In genomic region chr4:168615294-168615693, GRCh38 we compare ENCODE assay signal across 12 cellular contexts.
DNase-seq lines count a peak whose midpoint lies in the region; TF ChIP-seq lines count a peak whose summit lies in the region.
"Had no signal": no experiment of that assay in that cellular context is flagged by ENCODE, and none has a peak within 500 bp of the region (broad histone marks: within the 10 kb centered on the region; RNA-seq: fewer than 3 reads in every experiment).

No MANE protein-coding gene starts in this region.

- H3K18ac ChIP-seq in mesendoderm (ENCODE audit: low read length), result peak overlapping the region; percentile 84

- WGBS in mesendoderm (ENCODE audit: extremely low coverage, insufficient coverage, low lambda C conversion rate), result no CpG with 5 or more reads among the region's 4 CpGs

- no peak overlapping the region for H3K56ac ChIP-seq in mesendoderm (ENCODE audit: low read length)

- no peak overlapping the region for H3K23ac ChIP-seq in mesendoderm (ENCODE audit: low read length)

- H3K4me1 ChIP-seq in HUES48 (ENCODE audit: control insufficient read depth, insufficient read depth, low read length) (peaks cover 21% of the 10 kb centered on the region), mesendoderm (ENCODE audit: control insufficient read depth, low read depth, low read length) (peaks cover 4% of the 10 kb centered on the region)
- H3K4me1 ChIP-seq: BE2C, upper lobe of left lung had no signal

- H3K27me3 ChIP-seq in HUES48 (ENCODE audit: control insufficient read depth, insufficient read depth, low read length), result no peaks in the 10 kb centered on the region
- no peaks in the 10 kb centered on the region for H3K27me3 ChIP-seq in brain microvascular endothelial cell (replicated peaks)
- no peaks in the 10 kb centered on the region for H3K27me3 ChIP-seq in mesendoderm (ENCODE audit: insufficient read depth, low read length, poor library complexity)
- H3K27me3 ChIP-seq: BE2C, upper lobe of left lung had no signal

- no peak for TF ChIP-seq CTCF in brain microvascular endothelial cell (IDR thresholded peaks at IDR 0.05; ENCODE audit: low read depth, low read length, missing control alignments)

- H3K4ac ChIP-seq in mesendoderm (ENCODE audit: low read depth, low read length), result no peak overlapping the region

- no peak overlapping the region for H2BK15ac ChIP-seq in mesendoderm (replicated peaks; ENCODE audit: low read depth)

- no peak overlapping the region for H2AK5ac ChIP-seq in mesendoderm (ENCODE audit: low read length)

- H3K36me3 ChIP-seq in HUES48 (ENCODE audit: control insufficient read depth, insufficient read depth, low read length) (no peaks in the 10 kb centered on the region), brain microvascular endothelial cell (replicated peaks) (no peaks in the 10 kb centered on the region), mesendoderm (ENCODE audit: control insufficient read depth, insufficient read depth, low read length) (no peaks in the 10 kb centered on the region)
- H3K36me3 ChIP-seq: BE2C, upper lobe of left lung had no signal

- H2BK5ac ChIP-seq in mesendoderm (ENCODE audit: low read length), result no peak overlapping the region

- H4K8ac ChIP-seq in mesendoderm (ENCODE audit: low read depth, low read length), result no peak overlapping the region

- no peaks in the 10 kb centered on the region for H3K79me1 ChIP-seq in mesendoderm (ENCODE audit: low read length)

- no peak overlapping the region for H2BK120ac ChIP-seq in mesendoderm (ENCODE audit: low read depth, low read length)

- H3K4me3 ChIP-seq in HUES48 (ENCODE audit: low read depth, low read length) (no peak overlapping the region), brain microvascular endothelial cell (ENCODE audit: low read depth, low read length) (no peak overlapping the region), mesendoderm (ENCODE audit: low read length) (no peak overlapping the region)
- H3K4me3 ChIP-seq: upper lobe of left lung had no signal

- no peak overlapping the region for H3K4me2 ChIP-seq in mesendoderm (ENCODE audit: low read length)

- DNase-seq in AG08395 (ENCODE audit: low spot score), result peak; percentile 62
- peak; percentile 52 for DNase-seq in brain microvascular endothelial cell
- DNase-seq in mesendoderm, result peak; percentile 36
- DNase-seq in central memory CD4-positive, alpha-beta T cell, result no peak
- no peak for DNase-seq in anterior cingulate cortex (lab: John Stamatoyannopoulos, UW)
- DNase-seq in middle frontal gyrus (ENCODE audit: extremely low spot score, low spot score), result no peak
- no peak for DNase-seq in NCI-H345 treated with DMSO at 0.1 percent for 48 hours (lab: John Stamatoyannopoulos, UW; ENCODE audit: unreplicated experiment)
- DNase-seq: activated CD8-positive, alpha-beta memory T cell treated with anti-CD3 and anti-CD28 coated beads, Interleukin-2, amount 10 ng/mL, durations not matched to agents 7 days and 5 days; BE2C; DMS79 treated with DMSO at 0.1 percent for 48 hours; upper lobe of left lung had no signal

- no peak overlapping the region for H3K9ac ChIP-seq in HUES48 (ENCODE audit: low read depth, low read length)
- H3K9ac ChIP-seq in mesendoderm (ENCODE audit: low read length), result no peak overlapping the region

- no peaks in the 10 kb centered on the region for H3K79me2 ChIP-seq in mesendoderm (ENCODE audit: control insufficient read depth, insufficient read depth, low read length)

- no peaks in the 10 kb centered on the region for H3K9me3 ChIP-seq in HUES48 (ENCODE audit: control insufficient read depth, insufficient read depth, low read length)
- H3K9me3 ChIP-seq: BE2C, upper lobe of left lung had no signal

- peak overlapping the region; percentile 42 for H3K27ac ChIP-seq in HUES48 (ENCODE audit: low read depth, low read length)
- H3K27ac ChIP-seq in brain microvascular endothelial cell, result peak overlapping the region; percentile 21
- H3K27ac ChIP-seq in mesendoderm (ENCODE audit: low read depth, low read length), result no peak overlapping the region
- H3K27ac ChIP-seq: upper lobe of left lung had no signal

- H4K5ac ChIP-seq in mesendoderm (ENCODE audit: low read length), result no peak overlapping the region

- in situ Hi-C loops in brain microvascular endothelial cell (cut with HindIII; ENCODE audit: low pct_ligation_motif_present, low sequenced_read_pairs), result no loop called here

Comparison
In these comparisons a context has a peak if more than half of its experiments do, and no peak if none do; other contexts are left out.
1. DNase-seq: peak in AG08395 (single experiment), brain microvascular endothelial cell (single experiment) and mesendoderm (single experiment); none in central memory CD4-positive, alpha-beta T cell (single experiment), anterior cingulate cortex (0 of 58), middle frontal gyrus (single experiment) and NCI-H345 treated with DMSO at 0.1 percent for 48 hours (single experiment).